Comparison of ENCODE assay signal across 2 cellular contexts in genomic region chr22:29827091-29827490, GRCh38.
TF ChIP-seq lines count a peak whose summit lies in the region.

No MANE protein-coding gene starts in this region.

TF ChIP-seq in K562, 482 proteins besides CTCF, POLR2A, EP300 and RAD21:
- no peak for TF ChIP-seq ZNF512 (tag; IDR thresholded peaks at IDR 0.05)
- TF ChIP-seq RCOR1 (IDR thresholded peaks at IDR 0.05; ENCODE audit: borderline replicate concordance in 1 of 2, low read depth in 2 of 2, low read length in 2 of 2), result 0 out of 4 replicates have a peak, but pooled peaks of 1 of the 2 experiments have one; percentile 24
- TF ChIP-seq FOSL1 (tag; conservative IDR thresholded peaks at IDR 0.05), result 0 out of 2 replicates have a peak, but pooled peaks have one; percentile 28

TF ChIP-seq in GM23338, 12 proteins besides CTCF, POLR2A, EP300 and RAD21:
- no peak for TF ChIP-seq REST (IDR thresholded peaks at IDR 0.05; ENCODE audit: unreplicated experiment)
- TF ChIP-seq EZH2 (IDR thresholded peaks at IDR 0.05; ENCODE audit: low read depth, unreplicated experiment), result no peak
- TF ChIP-seq ZNF462 (CRISPR knock-in tag; IDR thresholded peaks at IDR 0.05), result no peak
- no peak for TF ChIP-seq CREB1 (CRISPR knock-in tag; IDR thresholded peaks at IDR 0.05; ENCODE audit: low read depth)
- TF ChIP-seq NANOG (IDR thresholded peaks at IDR 0.05; ENCODE audit: borderline replicate concordance), result no peak
- no peak for TF ChIP-seq POLR2AphosphoS5 (IDR thresholded peaks at IDR 0.05; ENCODE audit: low read depth)
- TF ChIP-seq STAT1 (IDR thresholded peaks at IDR 0.05; ENCODE audit: unreplicated experiment), result no peak
- no peak for TF ChIP-seq JUNB (IDR thresholded peaks at IDR 0.05; ENCODE audit: unreplicated experiment)
- no peak for TF ChIP-seq ZNF114 (CRISPR knock-in tag; IDR thresholded peaks at IDR 0.05)
- TF ChIP-seq, protein P1, sequence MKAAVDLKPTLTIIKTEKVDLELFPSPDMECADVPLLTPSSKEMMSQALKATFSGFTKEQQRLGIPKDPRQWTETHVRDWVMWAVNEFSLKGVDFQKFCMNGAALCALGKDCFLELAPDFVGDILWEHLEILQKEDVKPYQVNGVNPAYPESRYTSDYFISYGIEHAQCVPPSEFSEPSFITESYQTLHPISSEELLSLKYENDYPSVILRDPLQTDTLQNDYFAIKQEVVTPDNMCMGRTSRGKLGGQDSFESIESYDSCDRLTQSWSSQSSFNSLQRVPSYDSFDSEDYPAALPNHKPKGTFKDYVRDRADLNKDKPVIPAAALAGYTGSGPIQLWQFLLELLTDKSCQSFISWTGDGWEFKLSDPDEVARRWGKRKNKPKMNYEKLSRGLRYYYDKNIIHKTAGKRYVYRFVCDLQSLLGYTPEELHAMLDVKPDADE (IDR thresholded peaks at IDR 0.05), result no peak
- TF ChIP-seq EZH2phosphoT487 (IDR thresholded peaks at IDR 0.05; ENCODE audit: unreplicated experiment), result no peak
- TF ChIP-seq ZNF331 (CRISPR knock-in tag; IDR thresholded peaks at IDR 0.05; ENCODE audit: low read depth), result no peak
